In the genomic region with DNA sequence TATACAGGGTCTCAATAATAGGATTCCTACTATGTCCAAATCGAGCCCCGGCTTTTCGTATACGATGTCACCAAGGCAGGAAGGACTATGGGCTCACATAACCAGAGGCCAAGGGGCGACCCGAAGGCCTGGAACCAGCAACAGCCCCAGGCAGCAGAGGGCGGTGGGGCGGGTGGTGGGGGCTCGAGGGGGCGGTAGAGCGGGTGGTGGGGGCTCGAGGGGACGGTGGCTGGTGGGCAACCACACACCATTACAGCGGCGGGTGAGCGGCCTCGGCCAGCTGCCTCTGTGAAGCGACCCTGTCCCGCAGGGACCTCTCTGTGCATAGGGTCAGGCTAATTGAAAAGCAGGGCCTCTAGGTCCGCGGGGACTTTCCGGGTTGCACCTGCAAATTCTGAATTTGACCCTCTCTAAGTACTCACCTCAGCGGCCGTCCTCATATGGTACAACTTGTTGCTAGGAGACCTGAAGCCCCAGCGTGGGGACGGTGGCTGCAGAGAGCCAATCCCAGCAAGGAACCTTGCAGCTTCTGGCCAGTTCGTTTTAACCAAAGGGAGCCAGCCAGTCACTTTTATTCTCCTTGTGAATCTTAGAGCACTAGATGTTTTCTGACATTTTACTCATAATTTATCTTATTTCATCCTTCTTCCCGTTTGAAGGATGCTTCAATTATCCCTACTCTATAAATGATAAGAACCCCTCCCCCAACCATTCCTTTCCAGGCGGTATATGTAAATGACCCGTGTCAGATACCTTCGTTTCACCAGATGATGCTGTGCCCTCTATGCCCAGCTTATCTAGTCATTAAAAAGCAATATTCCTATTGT, we compare ENCODE assay signal across 8 cellular contexts. TPM values are rescaled to one million over a fixed set of nuclear protein-coding genes. Genes with fewer than 3 reads are reported as not detected.
DNase-seq lines count a peak whose midpoint lies in the region; ATAC-seq and TF ChIP-seq lines count a peak whose summit lies in the region.

A gene with protein sequence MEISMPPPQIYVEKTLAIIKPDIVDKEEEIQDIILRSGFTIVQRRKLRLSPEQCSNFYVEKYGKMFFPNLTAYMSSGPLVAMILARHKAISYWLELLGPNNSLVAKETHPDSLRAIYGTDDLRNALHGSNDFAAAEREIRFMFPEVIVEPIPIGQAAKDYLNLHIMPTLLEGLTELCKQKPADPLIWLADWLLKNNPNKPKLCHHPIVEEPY (minus strand): TSS at position 480 of the 827 bp plus-strand sequence. CDS start 648 bp downstream, outside the sequence.

- intact Hi-C loops in Right ventricle myocardium inferior (cut with DNase I): loop anchor here (10.0 kb wide), 1 partner anchor 384 kb away; a partner anchor contains a TSS
- intact Hi-C loops in activated T-helper 2 cell treated with anti-CD3 and anti-CD28 coated beads, Interferon-gamma antibody, Interleukin-2, Interleukin-4, amounts not matched to agents 10 μg/mL and 5 μg/mL and 100 μg/mL, durations not matched to agents 14 hours and 24 hours and 36 hours (cut with micrococcal nuclease): loop anchor here (10.0 kb wide), 1 partner anchor 514 kb away; no protein-coding TSS in a partner anchor

- no peak within 1 kb of the TSS for H3K27ac Mint-ChIP-seq in WTC11
- no peak within 1 kb of the TSS for H3K27ac Mint-ChIP-seq in activated T-helper 2 cell treated with anti-CD3 and anti-CD28 coated beads, Interferon-gamma antibody, Interleukin-2, Interleukin-4, amounts not matched to agents 10 μg/mL and 5 μg/mL and 100 μg/mL, durations not matched to agents 14 hours and 24 hours and 36 hours

- peak within 1 kb of the TSS; percentile 68 for H3K4me3 ChIP-seq in HUES64 (ENCODE audit: low read length)

- H3K4me1 ChIP-seq in HUES64 (ENCODE audit: insufficient read depth, low read length): no peaks in the 10 kb centered on the region

- H3K36me3 Mint-ChIP-seq in WTC11: no peaks in the 10 kb centered on the region
- no peaks in the 10 kb centered on the region for H3K36me3 Mint-ChIP-seq in activated T-helper 2 cell treated with anti-CD3 and anti-CD28 coated beads, Interferon-gamma antibody, Interleukin-2, Interleukin-4, amounts not matched to agents 10 μg/mL and 5 μg/mL and 100 μg/mL, durations not matched to agents 14 hours and 24 hours and 36 hours (ENCODE audit: low read depth)

- H3K4me1 Mint-ChIP-seq in WTC11: peaks cover 6% of the 10 kb centered on the region; the same call in 1 of the 2 replicates
- no peaks in the 10 kb centered on the region for H3K4me1 Mint-ChIP-seq in activated T-helper 2 cell treated with anti-CD3 and anti-CD28 coated beads, Interferon-gamma antibody, Interleukin-2, Interleukin-4, amounts not matched to agents 10 μg/mL and 5 μg/mL and 100 μg/mL, durations not matched to agents 14 hours and 24 hours and 36 hours (ENCODE audit: low read depth)

- no peaks in the 10 kb centered on the region for H3K9me3 ChIP-seq in HUES64 (ENCODE audit: insufficient read depth, low read depth, low read length)

- POLR2A ChIA-PET in WTC11 (lab: Charles Lee): no interaction called here

- H3K27me3 ChIP-seq in HUES64 (ENCODE audit: insufficient read depth, low read length): no peaks in the 10 kb centered on the region

- WGBS in HUES64: 5% methylated on average over 30 of the region's 31 CpGs

- peaks cover 8% of the 10 kb centered on the region; the same call in 1 of the 2 replicates for H3K9me3 Mint-ChIP-seq in WTC11
- no peaks in the 10 kb centered on the region for H3K9me3 Mint-ChIP-seq in activated T-helper 2 cell treated with anti-CD3 and anti-CD28 coated beads, Interferon-gamma antibody, Interleukin-2, Interleukin-4, amounts not matched to agents 10 μg/mL and 5 μg/mL and 100 μg/mL, durations not matched to agents 14 hours and 24 hours and 36 hours

- no peak within 1 kb of the TSS for H3K9ac ChIP-seq in HUES64 (ENCODE audit: low read depth, low read length)

- no peak for TF ChIP-seq CTCF in WTC11 (IDR thresholded peaks at IDR 0.05)

- peak; percentile 95 for ATAC-seq in WTC11
- ATAC-seq in Right ventricle myocardium inferior: peak; percentile 84
- ATAC-seq in HG02678 (IDR thresholded peaks at IDR 0.05; ENCODE audit: unreplicated experiment): no peak

- peaks cover 9% of the 10 kb centered on the region for H3K27me3 Mint-ChIP-seq in WTC11 (ENCODE audit: low read depth)
- peaks cover 19% of the 10 kb centered on the region for H3K27me3 Mint-ChIP-seq in activated T-helper 2 cell treated with anti-CD3 and anti-CD28 coated beads, Interferon-gamma antibody, Interleukin-2, Interleukin-4, amounts not matched to agents 10 μg/mL and 5 μg/mL and 100 μg/mL, durations not matched to agents 14 hours and 24 hours and 36 hours (ENCODE audit: low read depth)

- no peak within 1 kb of the TSS for H3K27ac ChIP-seq in HUES64 (ENCODE audit: low read depth, low read length)

- peak; percentile 96 for DNase-seq in DMS53 (lab: John Stamatoyannopoulos, UW)
- DNase-seq in WTC11 (ENCODE audit: low spot score): peak; percentile 73
- DNase-seq in Right ventricle myocardium inferior (ENCODE audit: missing footprints): peak; percentile 82
- peak; percentile 67 for DNase-seq in occipital lobe (lab: John Stamatoyannopoulos, UW)
- DNase-seq in activated T-helper 2 cell treated with anti-CD3 and anti-CD28 coated beads, Interferon-gamma antibody, Interleukin-2, Interleukin-4, amounts not matched to agents 10 μg/mL and 5 μg/mL and 100 μg/mL, durations not matched to agents 14 hours and 24 hours and 36 hours (ENCODE audit: low spot score): no peak
- DNase-seq in effector CD8-positive, alpha-beta T cell (lab: John Stamatoyannopoulos, UW): no peak

- CTCF ChIA-PET in WTC11 (lab: Charles Lee): interaction anchor here (0.8 to 1.6 kb wide), 6 partner anchors 55 to 103 kb away, joined by 3 to 9 read pairs (median 4); a partner anchor contains a TSS

- no peaks in the 10 kb centered on the region for H3K36me3 ChIP-seq in HUES64 (ENCODE audit: insufficient read depth, low read length)

- H3K4me3 Mint-ChIP-seq in WTC11: peak within 1 kb of the TSS; percentile 71
- no peak within 1 kb of the TSS for H3K4me3 Mint-ChIP-seq in activated T-helper 2 cell treated with anti-CD3 and anti-CD28 coated beads, Interferon-gamma antibody, Interleukin-2, Interleukin-4, amounts not matched to agents 10 μg/mL and 5 μg/mL and 100 μg/mL, durations not matched to agents 14 hours and 24 hours and 36 hours (ENCODE audit: low read depth)

TF ChIP-seq in WTC11, 78 proteins besides CTCF, POLR2A, EP300 and RAD21 (continues in another document):
- TF ChIP-seq, protein P1, sequence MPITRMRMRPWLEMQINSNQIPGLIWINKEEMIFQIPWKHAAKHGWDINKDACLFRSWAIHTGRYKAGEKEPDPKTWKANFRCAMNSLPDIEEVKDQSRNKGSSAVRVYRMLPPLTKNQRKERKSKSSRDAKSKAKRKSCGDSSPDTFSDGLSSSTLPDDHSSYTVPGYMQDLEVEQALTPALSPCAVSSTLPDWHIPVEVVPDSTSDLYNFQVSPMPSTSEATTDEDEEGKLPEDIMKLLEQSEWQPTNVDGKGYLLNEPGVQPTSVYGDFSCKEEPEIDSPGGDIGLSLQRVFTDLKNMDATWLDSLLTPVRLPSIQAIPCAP (CRISPR knock-in tag; IDR thresholded peaks at IDR 0.05): no peak
- TF ChIP-seq, protein P2, sequence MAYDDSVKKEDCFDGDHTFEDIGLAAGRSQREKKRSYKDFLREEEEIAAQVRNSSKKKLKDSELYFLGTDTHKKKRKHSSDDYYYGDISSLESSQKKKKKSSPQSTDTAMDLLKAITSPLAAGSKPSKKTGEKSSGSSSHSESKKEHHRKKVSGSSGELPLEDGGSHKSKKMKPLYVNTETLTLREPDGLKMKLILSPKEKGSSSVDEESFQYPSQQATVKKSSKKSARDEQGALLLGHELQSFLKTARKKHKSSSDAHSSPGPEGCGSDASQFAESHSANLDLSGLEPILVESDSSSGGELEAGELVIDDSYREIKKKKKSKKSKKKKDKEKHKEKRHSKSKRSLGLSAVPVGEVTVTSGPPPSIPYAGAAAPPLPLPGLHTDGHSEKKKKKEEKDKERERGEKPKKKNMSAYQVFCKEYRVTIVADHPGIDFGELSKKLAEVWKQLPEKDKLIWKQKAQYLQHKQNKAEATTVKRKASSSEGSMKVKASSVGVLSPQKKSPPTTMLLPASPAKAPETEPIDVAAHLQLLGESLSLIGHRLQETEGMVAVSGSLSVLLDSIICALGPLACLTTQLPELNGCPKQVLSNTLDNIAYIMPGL (CRISPR knock-in tag; IDR thresholded peaks at IDR 0.05): no peak
- TF ChIP-seq SMAD3 (CRISPR knock-in tag; IDR thresholded peaks at IDR 0.05; ENCODE audit: borderline replicate concordance) (no peak), RORB (CRISPR knock-in tag; IDR thresholded peaks at IDR 0.05) (no peak), NFYB (CRISPR knock-in tag; conservative IDR thresholded peaks at IDR 0.05; ENCODE audit: low read depth) (no peak), IRF2 (CRISPR knock-in tag; IDR thresholded peaks at IDR 0.05; ENCODE audit: borderline replicate concordance, low read depth) (no peak), SMAD4 (CRISPR knock-in tag; IDR thresholded peaks at IDR 0.05) (no peak), GRHL2 (CRISPR knock-in tag; IDR thresholded peaks at IDR 0.05; ENCODE audit: insufficient replicate concordance, severe bottlenecking) (no peak), ZNF671 (CRISPR knock-in tag; IDR thresholded peaks at IDR 0.05) (no peak), TCF7 (CRISPR knock-in tag; IDR thresholded peaks at IDR 0.05; ENCODE audit: low read depth) (no peak), SP1 (CRISPR knock-in tag; conservative IDR thresholded peaks at IDR 0.05) (no peak), ATF1 (CRISPR knock-in tag; IDR thresholded peaks at IDR 0.05) (no peak)
- TF ChIP-seq, protein P3, sequence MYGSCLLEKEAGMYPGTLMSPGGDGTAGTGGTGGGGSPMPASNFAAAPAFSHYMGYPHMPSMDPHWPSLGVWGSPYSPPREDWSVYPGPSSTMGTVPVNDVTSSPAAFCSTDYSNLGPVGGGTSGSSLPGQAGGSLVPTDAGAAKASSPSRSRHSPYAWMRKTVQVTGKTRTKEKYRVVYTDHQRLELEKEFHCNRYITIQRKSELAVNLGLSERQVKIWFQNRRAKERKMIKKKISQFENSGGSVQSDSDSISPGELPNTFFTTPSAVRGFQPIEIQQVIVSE (CRISPR knock-in tag; IDR thresholded peaks at IDR 0.05; ENCODE audit: borderline replicate concordance): no peak

RNA-seq across cellular contexts. Expression of the gene that starts here (rescaled TPM):
- 2.2 TPM for polyA plus RNA-seq in HUES64 (2013, experiment 1 of 2)
- polyA plus RNA-seq in HUES64 (2013, experiment 2 of 2): 3.6 TPM
- total RNA-seq in WTC11 (2021) (0.74 to 0.89 TPM in 2 of 3 replicates, not detected in the other), Right ventricle myocardium inferior (3.9 TPM), occipital lobe (9.4 TPM)
- total RNA-seq in activated T-helper 2 cell treated with anti-CD3 and anti-CD28 coated beads, Interferon-gamma antibody, Interleukin-2, Interleukin-4, amounts not matched to agents 10 μg/mL and 5 μg/mL and 100 μg/mL, durations not matched to agents 14 hours and 24 hours and 36 hours: not detected in 2 replicates

Comparison
In these comparisons a context has a peak if more than half of its experiments do, and no peak if none do; other contexts are left out.
1. Peak in DNase-seq and ATAC-seq in WTC11; RNA of the gene not detected or under 1 TPM.
2. DNase-seq: peak in DMS53 (single experiment), Right ventricle myocardium inferior (single experiment) and occipital lobe (single experiment); none in activated T-helper 2 cell treated with anti-CD3 and anti-CD28 coated beads, Interferon-gamma antibody, Interleukin-2, Interleukin-4, amounts not matched to agents 10 μg/mL and 5 μg/mL and 100 μg/mL, durations not matched to agents 14 hours and 24 hours and 36 hours (single experiment) and effector CD8-positive, alpha-beta T cell (single experiment).